12 cellular contexts compared by ENCODE assay signal in genomic region chr7:22435105-22435504, GRCh38.
A peak's percentile ranks its signal among the peaks of the same experiment; 100 is the strongest.
DNase-seq lines count a peak whose midpoint lies in the region; ATAC-seq lines count a peak whose summit lies in the region.
"Had no signal": no experiment of that assay in that cellular context is flagged by ENCODE, and none has a peak within 500 bp of the region (broad histone marks: within the 10 kb centered on the region; RNA-seq: fewer than 3 reads in every experiment).

No MANE protein-coding gene starts in this region.

- in situ Hi-C loops in ACHN (cut with HindIII; ENCODE audit: low pct_ligation_motif_present, low pct_unique_long_range_greater_than_20kb, low sequenced_read_pairs) = no loop called here

- ATAC-seq in GM18511 (IDR thresholded peaks at IDR 0.05; ENCODE audit: unreplicated experiment) = peak; percentile 86
- ATAC-seq in GM21381 (IDR thresholded peaks at IDR 0.05; ENCODE audit: unreplicated experiment) = peak; percentile 80
- ATAC-seq in HG03066 (IDR thresholded peaks at IDR 0.05; ENCODE audit: low read depth, unreplicated experiment) = peak; percentile 91
- ATAC-seq in natural killer cell treated with Interleukin-12 subunit alpha and Interleukin-12 subunit beta and Interleukin-15 and Interleukin-18, amount 100 ng/mL, for 72 hours = no peak
- no peak for ATAC-seq in left colon

- H3K9me3 Mint-ChIP-seq in natural killer cell treated with Interleukin-12 subunit alpha and Interleukin-12 subunit beta and Interleukin-15 and Interleukin-18, amount 100 ng/mL, for 72 hours = no peaks in the 10 kb centered on the region
- H3K9me3 Mint-ChIP-seq: dendritic cell treated with granulocyte-macrophage colony-stimulating factor and Interleukin-4, amounts not matched to agents 40 ng/mL and 50 ng/mL, for 4 days had no signal

- DNase-seq in OCI-M1 (lab: John Stamatoyannopoulos, UW) = peak; percentile 5
- no peak for DNase-seq in natural killer cell treated with Interleukin-12 subunit alpha and Interleukin-12 subunit beta and Interleukin-15 and Interleukin-18, amount 100 ng/mL, for 72 hours (ENCODE audit: low spot score)
- no peak for DNase-seq in ACHN
- DNase-seq in SIG-M5 (lab: John Stamatoyannopoulos, UW) = no peak
- DNase-seq in left colon = no peak
- DNase-seq: activated gamma-delta T cell treated with Interleukin-2 at 50 U/mL for 16 hours, NCI-H345, T1000 had no signal

- no peak overlapping the region for H3K4me3 Mint-ChIP-seq in natural killer cell treated with Interleukin-12 subunit alpha and Interleukin-12 subunit beta and Interleukin-15 and Interleukin-18, amount 100 ng/mL, for 72 hours
- H3K4me3 Mint-ChIP-seq: dendritic cell treated with granulocyte-macrophage colony-stimulating factor and Interleukin-4, amounts not matched to agents 40 ng/mL and 50 ng/mL, for 4 days had no signal

- H3K4me1 Mint-ChIP-seq in natural killer cell treated with Interleukin-12 subunit alpha and Interleukin-12 subunit beta and Interleukin-15 and Interleukin-18, amount 100 ng/mL, for 72 hours (ENCODE audit: low read depth in 2 of 2) = no peaks in the 10 kb centered on the region

- intact Hi-C loops in left colon (cut with DNase I, micrococcal nuclease) = no loop called here

- H3K36me3 Mint-ChIP-seq in natural killer cell treated with Interleukin-12 subunit alpha and Interleukin-12 subunit beta and Interleukin-15 and Interleukin-18, amount 100 ng/mL, for 72 hours = no peaks in the 10 kb centered on the region

- H3K27me3 Mint-ChIP-seq in natural killer cell treated with Interleukin-12 subunit alpha and Interleukin-12 subunit beta and Interleukin-15 and Interleukin-18, amount 100 ng/mL, for 72 hours = peaks cover 7 to 11% of the 10 kb centered on the region in 2 donors
- H3K27me3 Mint-ChIP-seq: dendritic cell treated with granulocyte-macrophage colony-stimulating factor and Interleukin-4, amounts not matched to agents 40 ng/mL and 50 ng/mL, for 4 days had no signal

- no peak overlapping the region for H3K27ac Mint-ChIP-seq in natural killer cell treated with Interleukin-12 subunit alpha and Interleukin-12 subunit beta and Interleukin-15 and Interleukin-18, amount 100 ng/mL, for 72 hours
- H3K27ac Mint-ChIP-seq: dendritic cell treated with granulocyte-macrophage colony-stimulating factor and Interleukin-4, amounts not matched to agents 40 ng/mL and 50 ng/mL, for 4 days had no signal

Comparison
In these comparisons a context has a peak if more than half of its experiments do, and no peak if none do; other contexts are left out.
1. ATAC-seq: peak in GM18511 (single experiment), GM21381 (single experiment) and HG03066 (single experiment); none in natural killer cell treated with Interleukin-12 subunit alpha and Interleukin-12 subunit beta and Interleukin-15 and Interleukin-18, amount 100 ng/mL, for 72 hours (0 of 2) and left colon (single experiment).